8 cellular contexts compared by ENCODE assay signal in the genomic region with DNA sequence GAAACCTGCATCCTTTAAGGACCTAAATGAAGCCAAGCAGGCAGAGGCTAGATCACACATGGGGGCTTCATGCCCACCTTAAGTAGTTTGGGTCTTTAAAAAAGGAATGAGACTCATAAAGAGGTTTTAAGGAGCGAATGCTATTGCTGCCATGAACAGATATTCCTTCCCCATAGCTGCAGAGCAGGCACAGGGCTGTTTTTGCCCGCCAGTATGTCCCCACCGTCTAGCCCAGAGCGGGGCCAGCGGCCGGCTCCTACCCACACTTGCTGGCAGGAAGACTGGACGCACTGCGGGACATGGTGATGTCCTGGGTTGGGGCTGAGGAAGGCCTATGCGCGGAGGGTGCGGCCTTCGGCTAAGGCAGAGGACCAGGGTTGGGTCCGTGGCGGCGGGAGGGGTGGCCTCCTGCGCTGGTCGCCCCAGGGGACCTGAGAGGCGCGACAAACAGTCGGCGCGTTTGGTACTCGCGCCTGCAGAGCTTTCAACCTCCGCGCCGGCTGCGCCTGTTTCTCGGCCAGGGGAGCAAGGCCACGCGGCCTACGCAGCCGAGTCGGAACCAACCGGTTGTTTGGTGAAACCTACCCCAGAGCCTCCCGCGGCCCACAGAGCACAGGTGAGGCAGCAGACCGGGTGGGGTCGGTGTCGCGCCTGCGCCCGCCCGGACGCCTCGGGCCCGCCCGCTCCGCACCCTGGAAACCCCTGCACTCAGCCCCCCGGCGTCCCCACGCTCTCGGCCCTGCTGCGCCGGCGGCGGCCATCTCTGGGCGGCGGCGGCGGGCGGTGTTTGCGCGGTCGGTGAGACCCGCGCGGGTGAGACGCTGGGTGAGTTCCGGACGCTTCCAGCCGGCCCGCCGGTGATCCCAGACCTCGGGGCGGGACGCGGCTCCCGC.
DNase-seq lines count a peak whose midpoint lies in the region; ATAC-seq lines count a peak whose summit lies in the region.

A gene with protein sequence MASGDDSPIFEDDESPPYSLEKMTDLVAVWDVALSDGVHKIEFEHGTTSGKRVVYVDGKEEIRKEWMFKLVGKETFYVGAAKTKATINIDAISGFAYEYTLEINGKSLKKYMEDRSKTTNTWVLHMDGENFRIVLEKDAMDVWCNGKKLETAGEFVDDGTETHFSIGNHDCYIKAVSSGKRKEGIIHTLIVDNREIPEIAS (plus strand): TSS at position 450 of the 893 bp plus-strand sequence. CDS start 10,956 bp downstream, outside the sequence.

- peaks cover 10 to 11% of the 10 kb centered on the region in 2 donors for H3K4me1 Mint-ChIP-seq in effector memory CD8-positive, alpha-beta T cell (ENCODE audit: low read depth in 2 of 2)
- peaks cover 18% of the 10 kb centered on the region for H3K4me1 Mint-ChIP-seq in memory B cell

- H3K9me3 Mint-ChIP-seq in effector memory CD8-positive, alpha-beta T cell, result peaks cover 0 to 2% of the 10 kb centered on the region in 2 donors
- no peaks in the 10 kb centered on the region for H3K9me3 Mint-ChIP-seq in memory B cell

- H3K36me3 Mint-ChIP-seq in effector memory CD8-positive, alpha-beta T cell (ENCODE audit: insufficient read depth), result peaks cover 42% of the 10 kb centered on the region
- H3K36me3 Mint-ChIP-seq in memory B cell, result peaks cover 2% of the 10 kb centered on the region

- ATAC-seq in GM18868 (IDR thresholded peaks at IDR 0.05; ENCODE audit: unreplicated experiment), result peak; percentile 77
- peak; percentile 78 for ATAC-seq in HG03095 (IDR thresholded peaks at IDR 0.05; ENCODE audit: unreplicated experiment)
- ATAC-seq in effector memory CD8-positive, alpha-beta T cell (replicated peaks), result peak; percentile 77
- ATAC-seq in memory B cell (ENCODE audit: low read depth), result peak; percentile 78

- DNase-seq in AML-193 (lab: John Stamatoyannopoulos, UW) (peak; percentile 46 to 49), NCI-H345 treated with DMSO at 0.1 percent for 48 hours (lab: John Stamatoyannopoulos, UW; ENCODE audit: unreplicated experiment) (peak; percentile 8), memory B cell (ENCODE audit: low spot score in 2 of 2) (peak; percentile 72 to 73)
- peak; percentile 91 for DNase-seq in activated CD8-positive, alpha-beta memory T cell treated with anti-CD3 and anti-CD28 coated beads for 24 hours
- peak; percentile 53 to 76 (median 65) for DNase-seq in effector memory CD8-positive, alpha-beta T cell
- peak; percentile 12 for DNase-seq in stimulated activated CD8-positive, alpha-beta memory T cell treated with anti-CD3 and anti-CD28 coated beads, Interleukin-12 subunit alpha, Interleukin-12 subunit beta, amount 100 ng/mL, for 24 hours (ENCODE audit: extremely low read depth)

- H3K27me3 Mint-ChIP-seq in effector memory CD8-positive, alpha-beta T cell, result peaks cover 0 to 5% of the 10 kb centered on the region in 2 donors
- no peaks in the 10 kb centered on the region for H3K27me3 Mint-ChIP-seq in memory B cell

- H3K27ac Mint-ChIP-seq in effector memory CD8-positive, alpha-beta T cell, result peak within 1 kb of the TSS; percentile 97 to 100
- H3K27ac Mint-ChIP-seq in memory B cell, result peak within 1 kb of the TSS; percentile 100

- peak within 1 kb of the TSS; percentile 76 to 94 for H3K4me3 Mint-ChIP-seq in effector memory CD8-positive, alpha-beta T cell
- H3K4me3 Mint-ChIP-seq in memory B cell, result peak within 1 kb of the TSS; percentile 97

Comparison
In these comparisons a context has a peak if more than half of its experiments do, and no peak if none do; other contexts are left out.
1. Peak in every context shown above with its lines: DNase-seq and ATAC-seq.
2. DNase-seq: peak in every context shown above with its lines; median percentile 91 in activated CD8-positive, alpha-beta memory T cell treated with anti-CD3 and anti-CD28 coated beads for 24 hours; 72 in memory B cell; 65 in effector memory CD8-positive, alpha-beta T cell; 48 in AML-193; 12 in stimulated activated CD8-positive, alpha-beta memory T cell treated with anti-CD3 and anti-CD28 coated beads, Interleukin-12 subunit alpha, Interleukin-12 subunit beta, amount 100 ng/mL, for 24 hours; 8 in NCI-H345 treated with DMSO at 0.1 percent for 48 hours.